In the genomic region with DNA sequence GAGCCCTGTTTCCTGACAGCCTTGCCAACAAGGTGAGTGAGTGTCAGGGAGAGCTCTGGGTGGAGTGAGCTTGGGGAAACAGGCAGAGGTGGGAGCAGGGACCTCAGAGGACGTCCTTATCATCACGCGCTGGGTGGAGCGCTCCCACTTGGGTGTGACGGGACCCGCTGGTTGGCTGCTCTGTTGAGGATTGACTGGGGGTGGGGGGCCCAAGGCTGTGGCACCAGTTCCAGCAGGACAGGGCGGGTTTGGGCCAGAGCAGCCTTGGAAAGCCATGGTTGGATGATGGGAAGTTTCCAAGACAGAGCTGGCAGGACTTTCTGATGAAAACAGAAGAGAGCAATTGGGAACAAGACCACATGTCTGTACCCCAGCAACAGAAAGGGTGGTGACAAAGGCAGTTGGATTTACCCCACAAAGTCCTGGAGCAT, we compare ENCODE assay signal across 26 cellular contexts. TPM values are rescaled to one million over a fixed set of nuclear protein-coding genes. Genes with fewer than 3 reads are reported as not detected.
DNase-seq lines count a peak whose midpoint lies in the region; FAIRE-seq and TF ChIP-seq lines count a peak whose summit lies in the region.
"Had no signal": no experiment of that assay in that cellular context is flagged by ENCODE, and none has a peak within 500 bp of the region (broad histone marks: within the 10 kb centered on the region; RNA-seq: fewer than 3 reads in every experiment).

No MANE protein-coding gene starts in this region.

- peaks cover 11 to 12% of the 10 kb centered on the region in 2 donors for H3K4me1 ChIP-seq in thyroid gland
- H3K4me1 ChIP-seq: SJCRH30 had no signal

- intact Hi-C loops in dendritic cell treated with granulocyte-macrophage colony-stimulating factor and Interleukin-4, amounts not matched to agents 40 ng/mL and 50 ng/mL, for 4 days (cut with micrococcal nuclease), result no loop called here
- intact Hi-C loops in thyroid gland (cut with DNase I) (no loop called here), MCF 10A (cut with micrococcal nuclease) (no loop called here)

- 44 to 45% methylated on average over 7 of the region's 7 CpGs for WGBS in thyroid gland, 2 donors

- TF ChIP-seq POLR2A in thyroid gland (IDR thresholded peaks at IDR 0.05), result no peak

- POLR2A ChIA-PET in MCF 10A (lab: Yijun Ruan, JAX), result no interaction called here

- H3K4me3 ChIP-seq in thyroid gland (replicated peaks in 1 of 3), result no peak overlapping the region
- H3K4me3 ChIP-seq: Peyer's patch, SJCRH30 had no signal

- TF ChIP-seq CTCF in nephron (IDR thresholded peaks at IDR 0.05; ENCODE audit: unreplicated experiment in 3 of 3) (no peak), thyroid gland (IDR thresholded peaks at IDR 0.05) (no peak), MCF 10A (IDR thresholded peaks at IDR 0.05; ENCODE audit: unreplicated experiment) (no peak)

- H3K27me3 Mint-ChIP-seq in activated naive CD4-positive, alpha-beta T cell treated with anti-CD3 and anti-CD28 coated beads, Interleukin-2, amount 50 U/mL, for 24 hours, result no peaks in the 10 kb centered on the region
- peaks cover 9% of the 10 kb centered on the region for H3K27me3 Mint-ChIP-seq in dendritic cell treated with granulocyte-macrophage colony-stimulating factor and Interleukin-4, amounts not matched to agents 40 ng/mL and 50 ng/mL, for 4 days
- H3K27me3 Mint-ChIP-seq in nephron (ENCODE audit: low read depth) (peaks cover 9% of the 10 kb centered on the region), MCF 10A (ENCODE audit: insufficient read depth, unreplicated experiment) (no peaks in the 10 kb centered on the region)

- FAIRE-seq in GM19239 (lab: Jason Lieb, UNC), result no peak
- FAIRE-seq: D721Med, GM18507, H1, HepG2 had no signal

- H3K36me3 Mint-ChIP-seq in activated naive CD4-positive, alpha-beta T cell treated with anti-CD3 and anti-CD28 coated beads, Interleukin-2, amount 50 U/mL, for 24 hours, result no peaks in the 10 kb centered on the region
- peaks cover 5% of the 10 kb centered on the region for H3K36me3 Mint-ChIP-seq in dendritic cell treated with granulocyte-macrophage colony-stimulating factor and Interleukin-4, amounts not matched to agents 40 ng/mL and 50 ng/mL, for 4 days (ENCODE audit: low read depth)
- H3K36me3 Mint-ChIP-seq in nephron (ENCODE audit: low read depth), result no peaks in the 10 kb centered on the region
- no peaks in the 10 kb centered on the region for H3K36me3 Mint-ChIP-seq in MCF 10A (ENCODE audit: insufficient read depth, unreplicated experiment)

- H3K36me3 ChIP-seq in thyroid gland, result no peaks in the 10 kb centered on the region
- H3K36me3 ChIP-seq: Peyer's patch, SJCRH30 had no signal

- no TSS peak for BruUV-seq in MCF 10A (replicated peaks; lab: Mats Ljungman, UMichigan)

- H3K27ac ChIP-seq in thyroid gland, result no peak overlapping the region
- H3K27ac ChIP-seq: C4-2B, Peyer's patch, SJCRH30 had no signal

- no peak overlapping the region for H3K27ac Mint-ChIP-seq in activated naive CD4-positive, alpha-beta T cell treated with anti-CD3 and anti-CD28 coated beads, Interleukin-2, amount 50 U/mL, for 24 hours
- peak overlapping the region; percentile 7 for H3K27ac Mint-ChIP-seq in dendritic cell treated with granulocyte-macrophage colony-stimulating factor and Interleukin-4, amounts not matched to agents 40 ng/mL and 50 ng/mL, for 4 days
- H3K27ac Mint-ChIP-seq in nephron (no peak overlapping the region), MCF 10A (ENCODE audit: low read depth, unreplicated experiment) (no peak overlapping the region)

- H3K4me1 Mint-ChIP-seq in activated naive CD4-positive, alpha-beta T cell treated with anti-CD3 and anti-CD28 coated beads, Interleukin-2, amount 50 U/mL, for 24 hours, result peaks cover 4% of the 10 kb centered on the region
- H3K4me1 Mint-ChIP-seq in dendritic cell treated with granulocyte-macrophage colony-stimulating factor and Interleukin-4, amounts not matched to agents 40 ng/mL and 50 ng/mL, for 4 days (ENCODE audit: low read depth), result peaks cover 55% of the 10 kb centered on the region
- H3K4me1 Mint-ChIP-seq in nephron (peaks cover 4% of the 10 kb centered on the region), MCF 10A (ENCODE audit: insufficient read depth, unreplicated experiment) (peaks cover 5% of the 10 kb centered on the region)

- CTCF ChIA-PET in MCF 10A (lab: Yijun Ruan, JAX), result no interaction called here

- H3K9me3 ChIP-seq in thyroid gland, result no peaks in the 10 kb centered on the region
- H3K9me3 ChIP-seq: Peyer's patch, SJCRH30 had no signal

- no peaks in the 10 kb centered on the region for H3K27me3 ChIP-seq in thyroid gland
- H3K27me3 ChIP-seq: Peyer's patch, SJCRH30 had no signal

- H3K4me3 Mint-ChIP-seq in activated naive CD4-positive, alpha-beta T cell treated with anti-CD3 and anti-CD28 coated beads, Interleukin-2, amount 50 U/mL, for 24 hours, result peak overlapping the region; percentile 36
- H3K4me3 Mint-ChIP-seq in dendritic cell treated with granulocyte-macrophage colony-stimulating factor and Interleukin-4, amounts not matched to agents 40 ng/mL and 50 ng/mL, for 4 days, result no peak overlapping the region
- H3K4me3 Mint-ChIP-seq in nephron (peak overlapping the region in 2 of 3 experiments; percentile 51 to 67), MCF 10A (ENCODE audit: unreplicated experiment) (no peak overlapping the region)

- H3K9me3 Mint-ChIP-seq in activated naive CD4-positive, alpha-beta T cell treated with anti-CD3 and anti-CD28 coated beads, Interleukin-2, amount 50 U/mL, for 24 hours, result no peaks in the 10 kb centered on the region
- no peaks in the 10 kb centered on the region for H3K9me3 Mint-ChIP-seq in dendritic cell treated with granulocyte-macrophage colony-stimulating factor and Interleukin-4, amounts not matched to agents 40 ng/mL and 50 ng/mL, for 4 days
- no peaks in the 10 kb centered on the region for H3K9me3 Mint-ChIP-seq in nephron
- no peaks in the 10 kb centered on the region for H3K9me3 Mint-ChIP-seq in MCF 10A (ENCODE audit: unreplicated experiment)

- no peak for DNase-seq in activated naive CD4-positive, alpha-beta T cell (lab: John Stamatoyannopoulos, UW)
- DNase-seq in thyroid gland (peak; percentile 78 to 81), iPS-NIHi7 (ENCODE audit: extremely low spot score) (no peak), GM19239 (ENCODE audit: insufficient read length, low spot score) (no peak), MCF 10A (ENCODE audit: unreplicated experiment) (no peak)
- DNase-seq: 8988T, DMS53, GDM1, KBM-7, NCI-H1092, NCI-H1436 treated with DMSO at 0.1 percent for 48 hours, NCI-H2029, NCI-H226, NCI-H510A treated with DMSO at 0.1 percent for 48 hours, NCI-H774, Peyer's patch, SJCRH30 had no signal

RNA-seq across cellular contexts. Expression of a gene that starts 3.0 kb away (rescaled TPM):
- total RNA-seq in thyroid gland, result 10 to 100 TPM; 41.4 to 60.0 (median 50.2) TPM
- total RNA-seq in MCF 10A (2022), result 26.5 and 33.5 TPM in 2 replicates

RNA-seq across cellular contexts. Expression of a gene that starts 13.7 kb away (rescaled TPM):
- total RNA-seq in thyroid gland (10 to 100 TPM; 14.9 to 27.1 (median 18.3) TPM), MCF 10A (2022) (not detected in 2 replicates)
- total RNA-seq: OCI-LY7, SJCRH30 had no signal

RNA-seq across cellular contexts. Expression of a gene that starts 28.3 kb away (rescaled TPM):
- total RNA-seq in thyroid gland (10 to 100 TPM; 13.0 to 17.5 (median 14.2) TPM), MCF 10A (2022) (30.6 and 32.9 TPM in 2 replicates)

RNA-seq across cellular contexts. Expression of a gene that starts 28.6 kb away (rescaled TPM):
- total RNA-seq in thyroid gland (100 to 1,000 TPM in 2 of 4 donors, 10 to 100 TPM in 2; 82.2 to 144 (median 106) TPM), MCF 10A (2022) (355 and 389 TPM in 2 replicates)

Comparison
In these comparisons a context has a peak if more than half of its experiments do, and no peak if none do; other contexts are left out.
1. H3K4me3 Mint-ChIP-seq: peak in activated naive CD4-positive, alpha-beta T cell treated with anti-CD3 and anti-CD28 coated beads, Interleukin-2, amount 50 U/mL, for 24 hours (single experiment) and nephron (2 of 3); none in dendritic cell treated with granulocyte-macrophage colony-stimulating factor and Interleukin-4, amounts not matched to agents 40 ng/mL and 50 ng/mL, for 4 days (single experiment) and MCF 10A (single experiment).
2. DNase-seq: peak in thyroid gland (2 of 2); none in activated naive CD4-positive, alpha-beta T cell (0 of 4), iPS-NIHi7 (single experiment), GM19239 (single experiment) and MCF 10A (single experiment).
3. RNA of a gene that starts 13.7 kb away (total RNA-seq): 14.9 to 27.1 TPM in thyroid gland; not detected in MCF 10A; every median in the first group is over 10 times any median in the second.